9 cellular contexts compared by ENCODE assay signal in the genomic region with DNA sequence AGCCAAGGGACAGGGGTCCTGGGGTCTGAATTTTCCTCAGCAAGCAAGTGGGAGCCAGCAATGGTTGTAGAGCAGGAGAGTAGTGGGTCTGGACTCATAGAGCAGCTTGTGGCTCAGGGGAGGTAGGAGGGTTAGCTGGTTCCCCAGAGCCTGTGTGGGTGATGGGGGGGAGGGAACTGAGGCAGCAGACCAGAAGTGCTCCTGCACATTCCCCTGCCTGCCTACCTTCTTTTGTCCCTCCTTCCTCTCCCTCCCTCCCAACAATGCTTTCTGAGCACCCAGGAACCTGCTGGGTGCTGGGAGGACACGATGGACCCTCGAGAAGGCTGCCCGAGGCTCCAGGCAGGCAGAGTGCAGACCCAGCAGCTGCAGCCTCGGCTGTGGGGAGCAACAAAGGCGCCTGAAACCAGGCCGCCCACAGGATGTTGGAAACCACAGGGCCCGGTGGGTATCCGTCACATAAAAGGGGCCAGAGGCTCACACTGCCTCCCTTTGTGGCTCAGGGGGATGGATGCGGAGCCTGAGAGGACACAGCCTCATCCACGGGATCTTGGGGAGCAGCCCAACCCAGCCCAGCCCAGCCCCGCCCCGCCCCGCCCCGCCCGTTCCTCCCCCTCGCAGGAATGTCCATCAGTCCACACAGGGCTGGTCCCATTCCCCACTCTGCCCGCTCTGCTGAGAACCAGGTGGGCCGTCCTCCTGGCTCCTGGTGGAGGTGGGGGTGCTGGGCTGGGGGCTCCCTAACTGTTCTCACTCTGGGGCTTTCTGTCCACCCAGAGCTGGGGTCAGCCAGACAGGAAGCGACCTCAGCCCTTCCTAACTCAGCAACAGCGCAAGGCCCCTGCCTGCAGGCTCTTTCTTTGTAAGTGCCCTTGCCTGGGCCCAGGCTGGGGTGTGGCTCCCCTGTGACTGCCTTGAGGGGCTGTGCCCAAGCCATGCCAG. TPM values are rescaled to one million over a fixed set of nuclear protein-coding genes. Genes with fewer than 3 reads are reported as not detected.
DNase-seq lines count a peak whose midpoint lies in the region; ATAC-seq and TF ChIP-seq lines count a peak whose summit lies in the region.
"Had no signal": no experiment of that assay in that cellular context is flagged by ENCODE, and none has a peak within 500 bp of the region (broad histone marks: within the 10 kb centered on the region; RNA-seq: fewer than 3 reads in every experiment).

No MANE protein-coding gene starts in this region.

- H3K27me3 ChIP-seq in RWPE2 (ENCODE audit: insufficient read depth, poor library complexity, severe bottlenecking) = no peaks in the 10 kb centered on the region
- H3K27me3 ChIP-seq in breast epithelium = no peaks in the 10 kb centered on the region

- TF ChIP-seq CTCF in RWPE2 (IDR thresholded peaks at IDR 0.05; ENCODE audit: poor library complexity, severe bottlenecking) = no peak
- TF ChIP-seq CTCF in coronary artery (IDR thresholded peaks at IDR 0.05) = no peak
- no peak for TF ChIP-seq CTCF in breast epithelium (IDR thresholded peaks at IDR 0.05)

- intact Hi-C loops in breast epithelium (cut with DNase I; ENCODE audit: low total_unique reads) = no loop called here

- TF ChIP-seq POLR2A in breast epithelium (IDR thresholded peaks at IDR 0.05) = no peak

- H3K27ac ChIP-seq in RWPE2 (ENCODE audit: poor library complexity, severe bottlenecking) = no peak overlapping the region
- no peak overlapping the region for H3K27ac ChIP-seq in coronary artery
- H3K27ac ChIP-seq in breast epithelium = no peak overlapping the region

- ATAC-seq in GM18498 (IDR thresholded peaks at IDR 0.05; ENCODE audit: unreplicated experiment) (peak; percentile 74), HG02642 (IDR thresholded peaks at IDR 0.05; ENCODE audit: poor library complexity, unreplicated experiment) (peak; percentile 57), RWPE2 (ENCODE audit: low read depth) (peak; percentile 52)

- no peaks in the 10 kb centered on the region for H3K4me1 ChIP-seq in RWPE2 (ENCODE audit: insufficient read depth, poor library complexity, severe bottlenecking)
- H3K4me1 ChIP-seq in breast epithelium = no peaks in the 10 kb centered on the region

- DNase-seq in RWPE2 (ENCODE audit: low spot score) = no peak
- DNase-seq in astrocyte of the hippocampus (ENCODE audit: low read depth, low spot score) = peak; percentile 34
- DNase-seq in stimulated activated CD4-positive, alpha-beta T cell treated with anti-CD3 and anti-CD28 coated beads, Interleukin-4, amount 100 ng/mL, for 4 hours = peak; percentile 25 to 36
- no peak for DNase-seq in coronary artery (ENCODE audit: low spot score)
- no peak for DNase-seq in HT-29 (ENCODE audit: low spot score)
- DNase-seq in breast epithelium (ENCODE audit: low spot score in 2 of 2) = no peak
- DNase-seq: left cardiac atrium had no signal

- H3K9me3 ChIP-seq in RWPE2 (ENCODE audit: severe bottlenecking) = no peaks in the 10 kb centered on the region
- H3K9me3 ChIP-seq in breast epithelium = no peaks in the 10 kb centered on the region

- no peak overlapping the region for H3K4me3 ChIP-seq in RWPE2 (ENCODE audit: severe bottlenecking)
- no peak overlapping the region for H3K4me3 ChIP-seq in coronary artery
- H3K4me3 ChIP-seq in breast epithelium = no peak overlapping the region

- H3K36me3 ChIP-seq in RWPE2 (ENCODE audit: low read depth) = peaks cover 4% of the 10 kb centered on the region; the same call in 1 of the 2 replicates
- no peaks in the 10 kb centered on the region for H3K36me3 ChIP-seq in breast epithelium

RNA-seq across cellular contexts. Expression of gene NLRC3, which starts 1.7 kb away (rescaled TPM):
- not detected in 2 replicates for total RNA-seq in HT-29 (2014; rRNA removed; shearing (Covaris generic))
- total RNA-seq in breast epithelium = 1 to 10 TPM in 2 of 3 donors, under 1 TPM in 1; 0.64 to 1.6 (median 1.3) TPM

RNA-seq across cellular contexts. Expression of gene SLX4, which starts 32.5 kb away (rescaled TPM):
- total RNA-seq in HT-29 (2014; rRNA removed; shearing (Covaris generic)) = 6.1 and 6.4 TPM in 2 replicates
- total RNA-seq in breast epithelium = 1 to 10 TPM; 3.0 to 4.3 (median 3.7) TPM

Comparison
In these comparisons a context has a peak if more than half of its experiments do, and no peak if none do; other contexts are left out.
1. DNase-seq: peak in astrocyte of the hippocampus (single experiment) and stimulated activated CD4-positive, alpha-beta T cell treated with anti-CD3 and anti-CD28 coated beads, Interleukin-4, amount 100 ng/mL, for 4 hours (2 of 2); none in RWPE2 (single experiment), coronary artery (single experiment), HT-29 (single experiment) and breast epithelium (0 of 2).
2. Peak in every context shown above with its lines, with median percentiles within 50 percentile points of each other: ATAC-seq.